1 cellular context compared by ENCODE assay signal in genomic region chr15:43800286-43801136, GRCh38.
TF ChIP-seq lines count a peak whose summit lies in the region.

Gene HYPK (plus strand): TSS chr15:43800599. CDS start chr15:43800623, 24 bp downstream.

TF ChIP-seq in HepG2, 621 proteins besides CTCF, POLR2A, EP300 and RAD21 (continued from another document and continues in another):
- TF ChIP-seq ATF4 (CRISPR knock-in tag; IDR thresholded peaks at IDR 0.05) (peak in 1 of 2 experiments; percentile 45; a peak in 1 of 4 replicates), TAF1 (CRISPR knock-in tag; IDR thresholded peaks at IDR 0.05) (peak; percentile 90), BRD4 (CRISPR knock-in tag; IDR thresholded peaks at IDR 0.05) (peak; percentile 60; the same call in 1 of the 2 replicates), ZNF776 (CRISPR knock-in tag; IDR thresholded peaks at IDR 0.05) (peak; percentile 64; the same call in 1 of the 2 replicates), ASH2L (IDR thresholded peaks at IDR 0.05; ENCODE audit: insufficient read length, low read depth, low read length) (peak; percentile 75), TRIM24 (CRISPR knock-in tag; IDR thresholded peaks at IDR 0.05) (no peak), SIX1 (CRISPR knock-in tag; IDR thresholded peaks at IDR 0.05; ENCODE audit: borderline replicate concordance) (peak; percentile 45; the same call in 1 of the 2 replicates), AGO2 (optimal IDR thresholded peaks at IDR 0.05; ENCODE audit: low read depth, low read length) (peak; percentile 92), MED13 (CRISPR knock-in tag; IDR thresholded peaks at IDR 0.05) (no peak), NFAT5 (CRISPR knock-in tag; IDR thresholded peaks at IDR 0.05) (no peak), ZBTB42 (CRISPR knock-in tag; IDR thresholded peaks at IDR 0.05) (no peak), NCOA2 (CRISPR knock-in tag; IDR thresholded peaks at IDR 0.05) (peak; percentile 48), ZNF691 (CRISPR knock-in tag; IDR thresholded peaks at IDR 0.05; ENCODE audit: borderline replicate concordance, low read depth) (peak; percentile 47; the same call in 1 of the 2 replicates), KDM5B (CRISPR knock-in tag; IDR thresholded peaks at IDR 0.05; ENCODE audit: borderline replicate concordance) (peak; percentile 66; the same call in 1 of the 2 replicates), SP140L (CRISPR knock-in tag; IDR thresholded peaks at IDR 0.05; ENCODE audit: borderline replicate concordance) (0 out of 2 replicates have a peak, but pooled peaks have one; percentile 31), HNRNPH1 (optimal IDR thresholded peaks at IDR 0.05; ENCODE audit: low read depth, low read length) (no peak), ZFP36 (IDR thresholded peaks at IDR 0.05; ENCODE audit: borderline replicate concordance, low read depth, low read length, partially characterized antibody) (no peak), ZXDC (CRISPR knock-in tag; IDR thresholded peaks at IDR 0.05) (0 out of 2 replicates have a peak, but pooled peaks have one; percentile 57), ZBTB10 (CRISPR knock-in tag; IDR thresholded peaks at IDR 0.05; ENCODE audit: borderline replicate concordance) (no peak; the same call in 1 of the 2 replicates), MYNN (CRISPR knock-in tag; IDR thresholded peaks at IDR 0.05; ENCODE audit: low read depth) (peak; percentile 53; the same call in 1 of the 2 replicates), ZNF333 (CRISPR knock-in tag; IDR thresholded peaks at IDR 0.05; ENCODE audit: borderline replicate concordance) (no peak), GPBP1L1 (CRISPR knock-in tag; IDR thresholded peaks at IDR 0.05) (no peak), CSRNP1 (CRISPR knock-in tag; IDR thresholded peaks at IDR 0.05) (peak; percentile 61; the same call in 1 of the 2 replicates), ZFY (CRISPR knock-in tag; IDR thresholded peaks at IDR 0.05) (peak; percentile 47; the same call in 1 of the 2 replicates), ZBTB7A (CRISPR knock-in tag; IDR thresholded peaks at IDR 0.05) (peak; percentile 45; the same call in 1 of the 2 replicates), SUZ12 (IDR thresholded peaks at IDR 0.05; ENCODE audit: low read depth, low read length) (no peak), ZNF639 (CRISPR knock-in tag; conservative IDR thresholded peaks at IDR 0.05) (0 out of 2 replicates have a peak, but pooled peaks have one; percentile 44), ZNF770 (CRISPR knock-in tag; IDR thresholded peaks at IDR 0.05) (no peak), ZNF30 (CRISPR knock-in tag; IDR thresholded peaks at IDR 0.05) (no peak), ZNF33B (CRISPR knock-in tag; IDR thresholded peaks at IDR 0.05) (no peak), MYPOP (CRISPR knock-in tag; IDR thresholded peaks at IDR 0.05) (peak; percentile 47; the same call in 1 of the 2 replicates), FOSL2 (CRISPR knock-in tag; IDR thresholded peaks at IDR 0.05) (peak; percentile 34), FOXM1 (CRISPR knock-in tag; IDR thresholded peaks at IDR 0.05) (no peak), SPEN (CRISPR knock-in tag; IDR thresholded peaks at IDR 0.05; ENCODE audit: low read depth) (peak; percentile 26; the same call in 1 of the 2 replicates), ZC3H13 (CRISPR knock-in tag; IDR thresholded peaks at IDR 0.05) (peak; percentile 82; the same call in 1 of the 2 replicates), ZNF557 (CRISPR knock-in tag; IDR thresholded peaks at IDR 0.05) (no peak)
